In the genomic region with DNA sequence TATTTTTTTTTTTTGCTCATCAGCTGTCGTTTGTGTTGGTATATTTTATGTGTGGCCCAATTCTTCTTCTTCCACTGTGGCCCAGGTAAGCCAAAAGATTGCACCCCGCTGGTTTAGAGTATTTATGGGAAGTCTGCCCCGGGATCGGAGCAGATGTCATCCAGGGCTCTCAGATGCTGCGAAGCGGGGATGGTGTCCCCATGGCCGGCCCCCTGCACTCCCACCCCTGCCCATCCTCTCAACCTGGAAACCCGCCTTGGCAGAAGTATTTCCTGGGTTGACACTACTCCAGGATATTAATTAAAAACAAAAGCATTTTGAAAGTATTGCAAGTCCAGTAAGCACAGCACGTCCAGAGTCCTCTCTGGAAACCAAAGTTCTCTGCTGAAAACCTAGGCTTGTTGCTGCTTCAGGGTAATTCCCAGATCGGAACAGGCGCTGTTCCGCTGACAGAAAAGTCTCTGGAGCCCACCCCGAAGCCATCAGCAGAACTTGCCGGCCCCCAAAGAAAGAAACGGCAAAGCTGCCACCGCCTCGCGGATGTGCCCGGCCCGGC, we compare ENCODE assay signal across 8 cellular contexts. TPM values are rescaled to one million over a fixed set of nuclear protein-coding genes. Genes with fewer than 3 reads are reported as not detected.
A peak's percentile ranks its signal among the peaks of the same experiment; 100 is the strongest.
DNase-seq lines count a peak whose midpoint lies in the region; ATAC-seq and TF ChIP-seq lines count a peak whose summit lies in the region.

No MANE protein-coding gene starts in this region.

- TF ChIP-seq POLR2A in gastroesophageal sphincter (IDR thresholded peaks at IDR 0.05), result no peak
- no peak for TF ChIP-seq POLR2A in gastrocnemius medialis (IDR thresholded peaks at IDR 0.05)

- peak overlapping the region; percentile 69; the same call in 1 of the 2 replicates for H3K27ac ChIP-seq in VCaP
- H3K27ac ChIP-seq in gastroesophageal sphincter, result peak overlapping the region in 2 of 4 donors; percentile 27 to 58
- no peak overlapping the region for H3K27ac ChIP-seq in gastrocnemius medialis

- H3K4me1 ChIP-seq in gastroesophageal sphincter, result peaks cover 0 to 17% (median 7%) of the 10 kb centered on the region in 3 donors
- H3K4me1 ChIP-seq in gastrocnemius medialis, result peaks cover 0 to 5% of the 10 kb centered on the region in 2 donors
- H3K4me1 ChIP-seq in mucosa of descending colon (ENCODE audit: low read depth), result peaks cover 17% of the 10 kb centered on the region

- DNase-seq in ELF-1 (ENCODE audit: low read depth, low spot score) (peak; percentile 32), gastrocnemius medialis (no peak), NOMO-1 treated with DMSO at 0.1 percent for 48 hours (lab: John Stamatoyannopoulos, UW; ENCODE audit: unreplicated experiment) (no peak), NCI-H510A (lab: John Stamatoyannopoulos, UW) (no peak), iPS-NIHi7 (ENCODE audit: extremely low spot score) (no peak), mucosa of descending colon (no peak)

- no peak for TF ChIP-seq EP300 in gastroesophageal sphincter (IDR thresholded peaks at IDR 0.05)

- intact Hi-C loops in gastrocnemius medialis (cut with DNase I; ENCODE audit: low total_unique reads), result no loop called here
- intact Hi-C loops in mucosa of descending colon (cut with DNase I, micrococcal nuclease), result no loop called here

- H3K9me3 ChIP-seq in gastroesophageal sphincter (no peaks in the 10 kb centered on the region), gastrocnemius medialis (no peaks in the 10 kb centered on the region), mucosa of descending colon (no peaks in the 10 kb centered on the region)

- H3K27me3 ChIP-seq in gastroesophageal sphincter (peaks cover 41% of the 10 kb centered on the region), gastrocnemius medialis (peaks cover 5 to 17% (median 9%) of the 10 kb centered on the region in 3 donors)

- in situ Hi-C loops in gastrocnemius medialis (cut with MboI; ENCODE audit: low sequenced_read_pairs in 4 of 4), result no loop called here

- H3K36me3 ChIP-seq in gastroesophageal sphincter (no peaks in the 10 kb centered on the region), gastrocnemius medialis (no peaks in the 10 kb centered on the region), mucosa of descending colon (ENCODE audit: low read depth) (no peaks in the 10 kb centered on the region)

- TF ChIP-seq CTCF in VCaP (conservative IDR thresholded peaks at IDR 0.05), result no peak
- TF ChIP-seq CTCF in gastroesophageal sphincter (IDR thresholded peaks at IDR 0.05), result no peak
- TF ChIP-seq CTCF in gastrocnemius medialis (IDR thresholded peaks at IDR 0.05 in 4 of 5, conservative IDR thresholded peaks at IDR 0.05 in 1 of 5), result no peak
- no peak for TF ChIP-seq CTCF in mucosa of descending colon (IDR thresholded peaks at IDR 0.05)

- WGBS in gastroesophageal sphincter (ENCODE audit: low coverage in 1 of 2), 2 donors, result 20% methylated on average over 2 of the region's 20 CpGs; no CpG with 5 or more reads in 1 of the 2 donors

- ATAC-seq in gastroesophageal sphincter (no peak), gastrocnemius medialis (peak in 1 of 2 donors; percentile 35), mucosa of descending colon (no peak)

- H3K4me3 ChIP-seq in gastroesophageal sphincter, result peak overlapping the region; percentile 45 to 69
- peak overlapping the region; percentile 33 to 55 (median 50) for H3K4me3 ChIP-seq in gastrocnemius medialis
- no peak overlapping the region for H3K4me3 ChIP-seq in mucosa of descending colon

RNA-seq across cellular contexts. Expression of gene SCUBE2, which starts 0.8 kb away (rescaled TPM):
- total RNA-seq in gastroesophageal sphincter (10 to 100 TPM in 1 of 4 donors, 1 to 10 TPM in 2, under 1 TPM in 1; 0.78 to 13.1 (median 5.0) TPM), gastrocnemius medialis (1 to 10 TPM in 3 of 4 donors, under 1 TPM in 1; 0.24 to 3.6 (median 2.3) TPM), mucosa of descending colon (10 to 100 TPM in 2 of 3 donors, 1 to 10 TPM in 1; 8.7 to 18.7 (median 15.9) TPM)
